Comparison of ENCODE assay signal across 1 cellular context in the genomic region with DNA sequence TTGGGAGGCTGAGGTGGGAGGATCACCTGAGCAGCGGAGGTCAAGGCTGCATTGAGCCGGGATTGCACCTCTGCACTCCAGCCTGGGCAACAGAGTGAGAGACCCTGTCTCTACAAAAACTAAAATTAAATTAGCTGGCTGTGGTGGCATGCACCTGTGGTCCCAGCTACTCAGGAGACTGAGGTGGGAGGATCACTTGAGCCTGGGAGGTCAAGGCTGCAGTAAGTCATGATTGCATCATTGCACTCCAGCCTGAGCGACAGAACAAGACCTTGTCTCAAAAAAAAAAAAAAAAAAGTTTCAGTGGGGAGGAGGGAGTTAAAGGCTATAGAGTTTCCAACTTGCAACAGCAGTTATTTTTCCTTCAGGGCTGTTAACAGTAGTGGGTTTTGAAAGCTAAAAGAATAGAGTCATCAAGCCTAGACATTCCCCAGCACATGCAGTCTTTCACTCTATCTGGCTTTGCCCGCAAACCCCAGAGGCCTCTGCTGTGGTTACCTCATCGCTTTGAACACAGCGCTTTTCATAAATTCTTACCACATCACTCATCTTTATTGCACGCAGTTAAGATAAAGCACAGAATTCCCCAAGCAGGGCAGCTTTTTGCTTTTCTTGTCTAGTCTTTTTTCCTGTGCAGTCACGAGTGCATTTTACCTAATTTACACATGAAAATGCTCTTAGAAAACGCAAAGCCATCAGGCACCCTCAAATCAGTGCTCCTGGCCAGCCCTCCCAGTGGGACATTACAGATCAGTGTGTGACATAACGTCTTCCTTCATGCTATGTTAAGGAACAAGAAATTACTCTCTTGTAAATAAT.
TF ChIP-seq lines count a peak whose summit lies in the region.

No MANE protein-coding gene starts in this region.

TF ChIP-seq in K562, 482 proteins besides CTCF, POLR2A, EP300 and RAD21 (continued from another document and continues in another):
- TF ChIP-seq, protein P1, sequence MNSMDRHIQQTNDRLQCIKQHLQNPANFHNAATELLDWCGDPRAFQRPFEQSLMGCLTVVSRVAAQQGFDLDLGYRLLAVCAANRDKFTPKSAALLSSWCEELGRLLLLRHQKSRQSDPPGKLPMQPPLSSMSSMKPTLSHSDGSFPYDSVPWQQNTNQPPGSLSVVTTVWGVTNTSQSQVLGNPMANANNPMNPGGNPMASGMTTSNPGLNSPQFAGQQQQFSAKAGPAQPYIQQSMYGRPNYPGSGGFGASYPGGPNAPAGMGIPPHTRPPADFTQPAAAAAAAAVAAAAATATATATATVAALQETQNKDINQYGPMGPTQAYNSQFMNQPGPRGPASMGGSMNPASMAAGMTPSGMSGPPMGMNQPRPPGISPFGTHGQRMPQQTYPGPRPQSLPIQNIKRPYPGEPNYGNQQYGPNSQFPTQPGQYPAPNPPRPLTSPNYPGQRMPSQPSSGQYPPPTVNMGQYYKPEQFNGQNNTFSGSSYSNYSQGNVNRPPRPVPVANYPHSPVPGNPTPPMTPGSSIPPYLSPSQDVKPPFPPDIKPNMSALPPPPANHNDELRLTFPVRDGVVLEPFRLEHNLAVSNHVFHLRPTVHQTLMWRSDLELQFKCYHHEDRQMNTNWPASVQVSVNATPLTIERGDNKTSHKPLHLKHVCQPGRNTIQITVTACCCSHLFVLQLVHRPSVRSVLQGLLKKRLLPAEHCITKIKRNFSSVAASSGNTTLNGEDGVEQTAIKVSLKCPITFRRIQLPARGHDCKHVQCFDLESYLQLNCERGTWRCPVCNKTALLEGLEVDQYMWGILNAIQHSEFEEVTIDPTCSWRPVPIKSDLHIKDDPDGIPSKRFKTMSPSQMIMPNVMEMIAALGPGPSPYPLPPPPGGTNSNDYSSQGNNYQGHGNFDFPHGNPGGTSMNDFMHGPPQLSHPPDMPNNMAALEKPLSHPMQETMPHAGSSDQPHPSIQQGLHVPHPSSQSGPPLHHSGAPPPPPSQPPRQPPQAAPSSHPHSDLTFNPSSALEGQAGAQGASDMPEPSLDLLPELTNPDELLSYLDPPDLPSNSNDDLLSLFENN (IDR thresholded peaks at IDR 0.05; ENCODE audit: low read depth in 2 of 2, low read length in 2 of 2): no peak
- TF ChIP-seq TRIM25 (IDR thresholded peaks at IDR 0.05; ENCODE audit: borderline replicate concordance): no peak
- peak; percentile 91; the same call in 1 of the 2 replicates for TF ChIP-seq ESRRA (IDR thresholded peaks at IDR 0.05; ENCODE audit: borderline replicate concordance, low read depth)
- TF ChIP-seq HNRNPK (IDR thresholded peaks at IDR 0.05; ENCODE audit: low read depth, low read length, poor library complexity, severe bottlenecking): no peak
- no peak for TF ChIP-seq MBD2 (IDR thresholded peaks at IDR 0.05; ENCODE audit: borderline replicate concordance, low read depth)
- TF ChIP-seq BACH1 (tag; IDR thresholded peaks at IDR 0.05): no peak
- no peak for TF ChIP-seq ZSCAN29 (IDR thresholded peaks at IDR 0.05)
- TF ChIP-seq ZNF830 (CRISPR knock-in tag; IDR thresholded peaks at IDR 0.05): no peak
- TF ChIP-seq TFAP4 (CRISPR knock-in tag; IDR thresholded peaks at IDR 0.05; ENCODE audit: borderline replicate concordance): no peak
- no peak for TF ChIP-seq KAT2B (IDR thresholded peaks at IDR 0.05; ENCODE audit: low read depth, low read length)
- TF ChIP-seq ZNF280B (CRISPR knock-in tag; IDR thresholded peaks at IDR 0.05): no peak
- TF ChIP-seq NR3C1 (CRISPR knock-in tag; IDR thresholded peaks at IDR 0.05): no peak
- no peak for TF ChIP-seq MAFF (IDR thresholded peaks at IDR 0.05; ENCODE audit: low read length)
- TF ChIP-seq ZNF121 (CRISPR knock-in tag; conservative IDR thresholded peaks at IDR 0.05): no peak
- no peak for TF ChIP-seq SAFB (IDR thresholded peaks at IDR 0.05; ENCODE audit: borderline replicate concordance, low read depth, low read length)
- 0 out of 2 replicates have a peak, but pooled peaks have one; percentile 34 for TF ChIP-seq MYC (IDR thresholded peaks at IDR 0.05; ENCODE audit: low read depth, low read length)
- no peak for TF ChIP-seq MYC (CRISPR knock-in tag; IDR thresholded peaks at IDR 0.05; ENCODE audit: borderline replicate concordance, low read depth)
- TF ChIP-seq, protein P2, sequence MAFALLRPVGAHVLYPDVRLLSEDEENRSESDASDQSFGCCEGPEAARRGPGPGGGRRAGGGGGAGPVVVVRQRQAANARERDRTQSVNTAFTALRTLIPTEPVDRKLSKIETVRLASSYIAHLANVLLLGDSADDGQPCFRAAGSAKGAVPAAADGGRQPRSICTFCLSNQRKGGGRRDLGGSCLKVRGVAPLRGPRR (CRISPR knock-in tag; IDR thresholded peaks at IDR 0.05): no peak
- peak; percentile 60; the same call in 1 of the 2 replicates for TF ChIP-seq SMAD4 (CRISPR knock-in tag; conservative IDR thresholded peaks at IDR 0.05)
- peak; percentile 76 for TF ChIP-seq BHLHE40 (IDR thresholded peaks at IDR 0.05; ENCODE audit: low read length)
- TF ChIP-seq FOSL1 (tag; conservative IDR thresholded peaks at IDR 0.05): peak; percentile 75
- no peak for TF ChIP-seq HCFC1 (IDR thresholded peaks at IDR 0.05; ENCODE audit: low read depth, low read length)
- TF ChIP-seq E2F6 (IDR thresholded peaks at IDR 0.05; ENCODE audit: borderline replicate concordance in 1 of 2, extremely low read depth in 1 of 2, insufficient read depth in 1 of 2, insufficient read length in 1 of 2, low read depth in 1 of 2, low read length in 1 of 2, poor library complexity in 1 of 2, severe bottlenecking in 1 of 2): no peak
- TF ChIP-seq RBM34 (IDR thresholded peaks at IDR 0.05; ENCODE audit: borderline replicate concordance, insufficient read depth, low read length): no peak
- TF ChIP-seq HLTF (IDR thresholded peaks at IDR 0.05): no peak
- no peak for TF ChIP-seq ZNF274 (IDR thresholded peaks at IDR 0.05; ENCODE audit: borderline replicate concordance, low read depth, low read length)
- no peak for TF ChIP-seq SREBF2 (CRISPR knock-in tag; IDR thresholded peaks at IDR 0.05)
- no peak for TF ChIP-seq ZNF175 (CRISPR knock-in tag; IDR thresholded peaks at IDR 0.05; ENCODE audit: low read depth)
- TF ChIP-seq XRCC4 (IDR thresholded peaks at IDR 0.05; ENCODE audit: extremely low read depth, insufficient read depth, insufficient read length): no peak
- TF ChIP-seq OTX1 (CRISPR knock-in tag; IDR thresholded peaks at IDR 0.05): no peak
- TF ChIP-seq CHD1 (IDR thresholded peaks at IDR 0.05; ENCODE audit: low read length): no peak
- TF ChIP-seq, protein P3, sequence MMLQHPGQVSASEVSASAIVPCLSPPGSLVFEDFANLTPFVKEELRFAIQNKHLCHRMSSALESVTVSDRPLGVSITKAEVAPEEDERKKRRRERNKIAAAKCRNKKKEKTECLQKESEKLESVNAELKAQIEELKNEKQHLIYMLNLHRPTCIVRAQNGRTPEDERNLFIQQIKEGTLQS (IDR thresholded peaks at IDR 0.05): peak; percentile 94
- TF ChIP-seq, protein P3 (CRISPR knock-in tag; conservative IDR thresholded peaks at IDR 0.05): no peak
- TF ChIP-seq NR2C2 (CRISPR knock-in tag; IDR thresholded peaks at IDR 0.05): no peak
- no peak for TF ChIP-seq NR2C2 (tag; IDR thresholded peaks at IDR 0.05)
- TF ChIP-seq SIN3B (IDR thresholded peaks at IDR 0.05; ENCODE audit: low read depth): no peak
- no peak for TF ChIP-seq FOXM1 (IDR thresholded peaks at IDR 0.05; ENCODE audit: low read depth)
- no peak for TF ChIP-seq FOXM1 (CRISPR knock-in tag; IDR thresholded peaks at IDR 0.05; ENCODE audit: low read depth)
- TF ChIP-seq, protein P4, sequence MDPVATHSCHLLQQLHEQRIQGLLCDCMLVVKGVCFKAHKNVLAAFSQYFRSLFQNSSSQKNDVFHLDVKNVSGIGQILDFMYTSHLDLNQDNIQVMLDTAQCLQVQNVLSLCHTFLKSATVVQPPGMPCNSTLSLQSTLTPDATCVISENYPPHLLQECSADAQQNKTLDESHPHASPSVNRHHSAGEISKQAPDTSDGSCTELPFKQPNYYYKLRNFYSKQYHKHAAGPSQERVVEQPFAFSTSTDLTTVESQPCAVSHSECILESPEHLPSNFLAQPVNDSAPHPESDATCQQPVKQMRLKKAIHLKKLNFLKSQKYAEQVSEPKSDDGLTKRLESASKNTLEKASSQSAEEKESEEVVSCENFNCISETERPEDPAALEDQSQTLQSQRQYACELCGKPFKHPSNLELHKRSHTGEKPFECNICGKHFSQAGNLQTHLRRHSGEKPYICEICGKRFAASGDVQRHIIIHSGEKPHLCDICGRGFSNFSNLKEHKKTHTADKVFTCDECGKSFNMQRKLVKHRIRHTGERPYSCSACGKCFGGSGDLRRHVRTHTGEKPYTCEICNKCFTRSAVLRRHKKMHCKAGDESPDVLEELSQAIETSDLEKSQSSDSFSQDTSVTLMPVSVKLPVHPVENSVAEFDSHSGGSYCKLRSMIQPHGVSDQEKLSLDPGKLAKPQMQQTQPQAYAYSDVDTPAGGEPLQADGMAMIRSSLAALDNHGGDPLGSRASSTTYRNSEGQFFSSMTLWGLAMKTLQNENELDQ (CRISPR knock-in tag; IDR thresholded peaks at IDR 0.05; ENCODE audit: borderline replicate concordance): no peak
- TF ChIP-seq ZBTB12 (CRISPR knock-in tag; IDR thresholded peaks at IDR 0.05): no peak
- no peak for TF ChIP-seq RUNX1 (IDR thresholded peaks at IDR 0.05; ENCODE audit: low read depth)
- TF ChIP-seq RHOXF2B (CRISPR knock-in tag; conservative IDR thresholded peaks at IDR 0.05): no peak
- TF ChIP-seq HNRNPH1 (optimal IDR thresholded peaks at IDR 0.05; ENCODE audit: low read depth, low read length): no peak
- no peak for TF ChIP-seq MAFG (tag; conservative IDR thresholded peaks at IDR 0.05)
- no peak for TF ChIP-seq CTBP1 (IDR thresholded peaks at IDR 0.05; ENCODE audit: borderline replicate concordance)
- TF ChIP-seq CREB5 (CRISPR knock-in tag; IDR thresholded peaks at IDR 0.05): no peak
- TF ChIP-seq HMG20A (CRISPR knock-in tag; conservative IDR thresholded peaks at IDR 0.05): no peak
- TF ChIP-seq BRCA1 (IDR thresholded peaks at IDR 0.05): no peak
- TF ChIP-seq BRCA1 (CRISPR knock-in tag; IDR thresholded peaks at IDR 0.05): no peak
- TF ChIP-seq PCBP2 (IDR thresholded peaks at IDR 0.05; ENCODE audit: low read depth, low read length, poor library complexity, severe bottlenecking): no peak
- TF ChIP-seq RCOR1 (IDR thresholded peaks at IDR 0.05; ENCODE audit: borderline replicate concordance in 1 of 2, low read depth in 2 of 2, low read length in 2 of 2): peak in 1 of 2 experiments; percentile 93; a peak in 2 of 4 replicates
- TF ChIP-seq SRSF1 (IDR thresholded peaks at IDR 0.05; ENCODE audit: low read depth, low read length): no peak
- TF ChIP-seq SRSF9 (IDR thresholded peaks at IDR 0.05; ENCODE audit: borderline replicate concordance, low read depth, low read length): no peak
